Comparison of ENCODE assay signal across 8 cellular contexts in genomic region chr5:172770374-172770674, GRCh38. TPM values are rescaled to one million over a fixed set of nuclear protein-coding genes. Genes with fewer than 3 reads are reported as not detected.
DNase-seq lines count a peak whose midpoint lies in the region; ATAC-seq and TF ChIP-seq lines count a peak whose summit lies in the region.

No MANE protein-coding gene starts in this region.

- peaks cover 32% of the 10 kb centered on the region for H3K79me2 ChIP-seq in mammary epithelial cell (ENCODE audit: insufficient read depth, low read length)

- no peak for ATAC-seq in activated CD4-positive, CD25-positive, alpha-beta regulatory T cell treated with anti-CD3 and anti-CD28 coated beads, Interleukin-2, amount 50 U/mL, for 24 hours

- peak overlapping the region; percentile 94 to 100 (median 99) for H3K27ac ChIP-seq in BLaER1 treated with 17β-estradiol and CSF1 and Interleukin-3, amounts not matched to agents 10 nM and 100 nM
- H3K27ac ChIP-seq in mammary epithelial cell (ENCODE audit: insufficient read depth, low read depth, low read length): peak overlapping the region; percentile 85

- intact Hi-C loops in mammary epithelial cell (cut with micrococcal nuclease): loop anchor here (1.0 kb wide), 3 partner anchors 37 to 162 kb away; no protein-coding TSS in a partner anchor

- H3K9ac ChIP-seq in BLaER1 treated with 17β-estradiol and CSF1 and Interleukin-3, amounts not matched to agents 10 nM and 100 nM: peak overlapping the region; percentile 95 to 100 (median 99)
- H3K9ac ChIP-seq in mammary epithelial cell (ENCODE audit: insufficient read depth, low read length) (peak overlapping the region; percentile 96), mucosa of stomach (ENCODE audit: low read length) (peak overlapping the region; percentile 98)

- H4K20me1 ChIP-seq in BLaER1 treated with 17β-estradiol and CSF1 and Interleukin-3, amounts not matched to agents 10 nM and 100 nM: peaks cover 33 to 56% (median 50%) of the 10 kb centered on the region in 11 experiments; a peak in 21 of 22 replicates
- H4K20me1 ChIP-seq in mammary epithelial cell (ENCODE audit: insufficient read depth, low read length): no peaks in the 10 kb centered on the region

- in situ Hi-C loops in mammary epithelial cell (cut with MboI; ENCODE audit: low sequenced_read_pairs in 2 of 2): loop anchor here in 1 of 2 donors (5.0 to 10.0 kb wide), 2 partner anchors 38 to 94 kb away; no protein-coding TSS in a partner anchor

- CTCF ChIA-PET in mammary epithelial cell (lab: Charles Lee; ENCODE audit: low non-redundant PET): interaction anchor here (0.5 to 0.7 kb wide), 2 partner anchors 132 to 163 kb away, joined by 4 read pairs; no protein-coding TSS in a partner anchor

- peaks cover 73 to 83% (median 80%) of the 10 kb centered on the region in 10 experiments for H3K4me1 ChIP-seq in BLaER1 treated with 17β-estradiol and CSF1 and Interleukin-3, amounts not matched to agents 10 nM and 100 nM
- H3K4me1 ChIP-seq in mammary epithelial cell (ENCODE audit: insufficient read depth, low read length): peaks cover 59% of the 10 kb centered on the region
- peaks cover 76% of the 10 kb centered on the region for H3K4me1 ChIP-seq in mucosa of stomach (ENCODE audit: control insufficient read depth, insufficient read depth, low read length)

- BruUV-seq in mammary epithelial cell (replicated peaks; lab: Mats Ljungman, UMichigan): no TSS peak

- dilution Hi-C loops in mammary epithelial cell (cut with HindIII; ENCODE audit: low sequenced_read_pairs): no loop called here

- peaks cover 26 to 42% (median 31%) of the 10 kb centered on the region in 11 experiments for H3K36me3 ChIP-seq in BLaER1 treated with 17β-estradiol and CSF1 and Interleukin-3, amounts not matched to agents 10 nM and 100 nM
- H3K36me3 ChIP-seq in mammary epithelial cell (ENCODE audit: insufficient read depth, low read length) (no peaks in the 10 kb centered on the region), mucosa of stomach (ENCODE audit: control insufficient read depth, insufficient read depth, low read length) (peaks cover 27% of the 10 kb centered on the region)

- no peak for DNase-seq in Jurkat, Clone E6-1 (ENCODE audit: low read depth, low spot score)
- DNase-seq in mammary epithelial cell (no peak), UCSD-AML1 (lab: John Stamatoyannopoulos, UW; ENCODE audit: unreplicated experiment) (no peak), dermis blood vessel endothelial cell (no peak), glomerular visceral epithelial cell (ENCODE audit: extremely low spot score) (no peak)

- no peaks in the 10 kb centered on the region for H3K9me3 ChIP-seq in BLaER1 treated with 17β-estradiol and CSF1 and Interleukin-3, amounts not matched to agents 10 nM and 100 nM (replicated peaks in 1 of 11)
- no peaks in the 10 kb centered on the region for H3K9me3 ChIP-seq in mammary epithelial cell (replicated peaks; ENCODE audit: insufficient read depth, low read length)
- H3K9me3 ChIP-seq in mucosa of stomach (ENCODE audit: control insufficient read depth, low read length): no peaks in the 10 kb centered on the region

- H3K4me2 ChIP-seq in BLaER1 treated with 17β-estradiol and CSF1 and Interleukin-3, amounts not matched to agents 10 nM and 100 nM: peak overlapping the region; percentile 78 to 99 (median 96)
- H3K4me2 ChIP-seq in mammary epithelial cell (ENCODE audit: insufficient read depth, low read depth, low read length): peak overlapping the region; percentile 89

- 1% methylated on average over 18 of the region's 29 CpGs for WGBS in mammary epithelial cell (ENCODE audit: low coverage, missing lambda C conversion rate)

- TF ChIP-seq CTCF in mammary epithelial cell (conservative IDR thresholded peaks at IDR 0.05 in 1 of 2, IDR thresholded peaks at IDR 0.05 in 1 of 2; ENCODE audit: extremely low read depth in 1 of 2, insufficient read depth in 1 of 2, low read depth in 1 of 2, low read length in 2 of 2): no peak

- H3K27me3 ChIP-seq in BLaER1 treated with 17β-estradiol and CSF1 and Interleukin-3, amounts not matched to agents 10 nM and 100 nM: no peaks in the 10 kb centered on the region
- H3K27me3 ChIP-seq in mammary epithelial cell (ENCODE audit: insufficient read depth, low read length): no peaks in the 10 kb centered on the region
- no peaks in the 10 kb centered on the region for H3K27me3 ChIP-seq in mucosa of stomach (ENCODE audit: control insufficient read depth, insufficient read depth, low read length)

- H2AFZ ChIP-seq in mammary epithelial cell (ENCODE audit: low read depth, low read length): no peak overlapping the region

- peak overlapping the region; percentile 78 to 95 (median 88) for H3K4me3 ChIP-seq in BLaER1 treated with 17β-estradiol and CSF1 and Interleukin-3, amounts not matched to agents 10 nM and 100 nM
- H3K4me3 ChIP-seq in Jurkat, Clone E6-1 (ENCODE audit: low read length): peak overlapping the region; percentile 80
- H3K4me3 ChIP-seq in mammary epithelial cell (replicated peaks in 1 of 3; ENCODE audit: insufficient read depth in 1 of 3, low read depth in 2 of 3, low read length in 3 of 3): peak overlapping the region; percentile 70 to 92 (median 73)
- peak overlapping the region; percentile 88 for H3K4me3 ChIP-seq in mucosa of stomach (ENCODE audit: low read length)

RNA-seq across cellular contexts. Expression of gene DUSP1, which starts 0.7 kb away (rescaled TPM):
- 6.9 TPM for polyA plus RNA-seq in Jurkat, Clone E6-1 (2012; ENCODE audit: insufficient read depth, insufficient read length)
- total RNA-seq in mammary epithelial cell (10 to 100 TPM; 20.7 to 28.8 TPM), dermis blood vessel endothelial cell (105 and 303 TPM in 2 replicates)
- 19.1 TPM for polyA plus RNA-seq in mammary epithelial cell
- 22.7 TPM for polyA minus RNA-seq in mammary epithelial cell
